10 cellular contexts compared by ENCODE assay signal in genomic region chr13:100131863-100132574, GRCh38. TPM values are rescaled to one million over a fixed set of nuclear protein-coding genes. Genes with fewer than 3 reads are reported as not detected.
A peak's percentile ranks its signal among the peaks of the same experiment; 100 is the strongest.
DNase-seq lines count a peak whose midpoint lies in the region; ATAC-seq, FAIRE-seq and TF ChIP-seq lines count a peak whose summit lies in the region.
"Had no signal": no experiment of that assay in that cellular context is flagged by ENCODE, and none has a peak within 500 bp of the region (broad histone marks: within the 10 kb centered on the region; RNA-seq: fewer than 3 reads in every experiment).

No MANE protein-coding gene starts in this region.

- H3K27me3 Mint-ChIP-seq in progenitor cell of endocrine pancreas = no peaks in the 10 kb centered on the region

- no peak overlapping the region for H3K4me2 ChIP-seq in K562 (ENCODE audit: insufficient read depth, low read length)

- peak; percentile 71 for ATAC-seq in K562
- ATAC-seq in GM18517 (IDR thresholded peaks at IDR 0.05; ENCODE audit: unreplicated experiment) = no peak

- no peaks in the 10 kb centered on the region for H3K9me1 ChIP-seq in K562 (ENCODE audit: control insufficient read depth, insufficient read depth, low read length)

- 24% methylated on average over 3 of the region's 3 CpGs for WGBS in K562 (ENCODE audit: insufficient coverage, low coverage, missing lambda C conversion rate)

- H3K9me3 ChIP-seq in K562 (replicated peaks; ENCODE audit: control insufficient read depth, insufficient read depth, low read depth, low read length) = no peaks in the 10 kb centered on the region
- no peaks in the 10 kb centered on the region for H3K9me3 ChIP-seq in uterus
- H3K9me3 ChIP-seq: thoracic aorta had no signal

- TF ChIP-seq RAD21 in K562 (CRISPR knock-in tag; conservative IDR thresholded peaks at IDR 0.05 in 1 of 2, IDR thresholded peaks at IDR 0.05 in 1 of 2) = no peak

- TF ChIP-seq POLR2A in K562 (conservative IDR thresholded peaks at IDR 0.05) (no peak), uterus (IDR thresholded peaks at IDR 0.05) (no peak)

- no peak for TF ChIP-seq EP300 in K562 (IDR thresholded peaks at IDR 0.05; ENCODE audit: low read length)

- no peaks in the 10 kb centered on the region for H3K36me3 ChIP-seq in K562 (ENCODE audit: control insufficient read depth, insufficient read depth, low read length)
- no peaks in the 10 kb centered on the region for H3K36me3 ChIP-seq in uterus
- H3K36me3 ChIP-seq: thoracic aorta had no signal

- no peak overlapping the region for H2AFZ ChIP-seq in K562 (ENCODE audit: low read depth, low read length)

- peaks cover 10% of the 10 kb centered on the region for H3K36me3 Mint-ChIP-seq in progenitor cell of endocrine pancreas (ENCODE audit: insufficient read depth)

- in situ Hi-C loops in K562 (cut with MboI) = no loop called here

- H3K27ac Mint-ChIP-seq in progenitor cell of endocrine pancreas = peak overlapping the region; percentile 42

- H3K4me1 Mint-ChIP-seq in progenitor cell of endocrine pancreas (ENCODE audit: low read depth) = peaks cover 8% of the 10 kb centered on the region

- H3K27ac ChIP-seq in K562 (ENCODE audit: extremely low read depth, low read depth, low read length) = no peak overlapping the region
- H3K27ac ChIP-seq in uterus = no peak overlapping the region
- H3K27ac ChIP-seq in coronary artery = no peak overlapping the region
- H3K27ac ChIP-seq: thoracic aorta had no signal

- H3K4me1 ChIP-seq in K562 (replicated peaks in 1 of 2; ENCODE audit: control insufficient read depth in 2 of 2, insufficient read depth in 2 of 2, low read length in 2 of 2) = no peaks in the 10 kb centered on the region; a peak in 2 of 5 replicates
- H3K4me1 ChIP-seq in uterus = peaks cover 0 to 4% of the 10 kb centered on the region in 2 donors

- H4K20me1 ChIP-seq in K562 (replicated peaks; ENCODE audit: control insufficient read depth, insufficient read depth, low read length) = no peaks in the 10 kb centered on the region

- FAIRE-seq in HTR-8/SVneo (lab: Jason Lieb, UNC) = peak; percentile 48
- peak; percentile 83 for FAIRE-seq in K562 (lab: Jason Lieb, UNC)

- H3K4me3 ChIP-seq in K562 = no peak overlapping the region
- no peak overlapping the region for H3K4me3 ChIP-seq in uterus
- no peak overlapping the region for H3K4me3 ChIP-seq in coronary artery
- H3K4me3 ChIP-seq: thoracic aorta had no signal

- DNase-seq in Daoy (ENCODE audit: low read depth) (peak; percentile 92), HTR-8/SVneo (ENCODE audit: insufficient read length, low spot score) (peak; percentile 71), K562 (ENCODE audit: extremely low read depth in 1 of 4, low spot score in 3 of 4) (peak; percentile 45 to 73 (median 60)), progenitor cell of endocrine pancreas (ENCODE audit: low spot score, unreplicated experiment) (no peak), uterus (no peak), coronary artery (ENCODE audit: low spot score) (no peak), NCI-H446 treated with DMSO at 0.1 percent for 48 hours (lab: John Stamatoyannopoulos, UW) (no peak)
- DNase-seq: GOT3 had no signal

- H3K4me3 Mint-ChIP-seq in progenitor cell of endocrine pancreas (ENCODE audit: low read depth) = no peak overlapping the region

- H3K79me2 ChIP-seq in K562 (ENCODE audit: control insufficient read depth, insufficient read depth, low read length) = no peaks in the 10 kb centered on the region

- no peaks in the 10 kb centered on the region for H3K9me3 Mint-ChIP-seq in progenitor cell of endocrine pancreas (ENCODE audit: low read depth)

- no TSS peak for BruUV-seq in K562 (replicated peaks; lab: Mats Ljungman, UMichigan)

- intact Hi-C loops in K562 (cut with micrococcal nuclease) = no loop called here
- intact Hi-C loops in uterus (cut with DNase I; ENCODE audit: low total_unique reads) = no loop called here

- H3K27me3 ChIP-seq in K562 (ENCODE audit: control insufficient read depth in 2 of 2, insufficient read depth in 2 of 2, low read length in 2 of 2) (no peaks in the 10 kb centered on the region), uterus (no peaks in the 10 kb centered on the region)

- H3K9ac ChIP-seq in K562 (ENCODE audit: insufficient read depth in 1 of 2, low read depth in 2 of 2, low read length in 2 of 2) = no peak overlapping the region

- POLR2A ChIA-PET in K562 (lab: Yijun Ruan, JAX) = no interaction called here

- CTCF ChIA-PET in K562 (lab: Yijun Ruan, JAX; ENCODE audit: low intra/inter-chr PET ratio) = no interaction called here

- TF ChIP-seq CTCF in K562 (IDR thresholded peaks at IDR 0.05 in 2 of 3, conservative IDR thresholded peaks at IDR 0.05 in 1 of 3; ENCODE audit: insufficient read depth in 2 of 3, low read depth in 1 of 3, low read length in 3 of 3) (no peak), progenitor cell of endocrine pancreas (IDR thresholded peaks at IDR 0.05; ENCODE audit: unreplicated experiment) (no peak), uterus (IDR thresholded peaks at IDR 0.05) (no peak), coronary artery (IDR thresholded peaks at IDR 0.05) (no peak)

TF ChIP-seq in K562, 482 proteins besides CTCF, POLR2A, EP300 and RAD21 (continues in another document):
- 0 out of 2 replicates have a peak, but pooled peaks have one; percentile 38 for TF ChIP-seq DPF2 (IDR thresholded peaks at IDR 0.05)
- peak; percentile 61; the same call in 1 of the 2 replicates for TF ChIP-seq SMARCA4 (IDR thresholded peaks at IDR 0.05)
- TF ChIP-seq ARID1B (IDR thresholded peaks at IDR 0.05) = peak; percentile 61
- TF ChIP-seq TAF1 (IDR thresholded peaks at IDR 0.05; ENCODE audit: control insufficient read depth, extremely low read depth, insufficient read depth, low read length, severe bottlenecking) = no peak
- no peak for TF ChIP-seq TBL1XR1 (IDR thresholded peaks at IDR 0.05; ENCODE audit: low read length in 2 of 2)
- TF ChIP-seq ZFP36 (IDR thresholded peaks at IDR 0.05; ENCODE audit: low read depth, low read length, partially characterized antibody) = peak; percentile 21
- TF ChIP-seq ATF3 (IDR thresholded peaks at IDR 0.05) = peak; percentile 88
- TF ChIP-seq ATF3 (CRISPR knock-in tag; conservative IDR thresholded peaks at IDR 0.05) = no peak
- TF ChIP-seq SP1 (CRISPR knock-in tag; IDR thresholded peaks at IDR 0.05) = no peak
- peak in 1 of 3 experiments; percentile 71; a peak in 2 of 6 replicates for TF ChIP-seq ZBTB11 (CRISPR knock-in tag; IDR thresholded peaks at IDR 0.05)

RNA-seq across cellular contexts. Expression of gene PCCA, which starts 43.1 kb away (rescaled TPM):
- 5.3 and 6.2 TPM in 2 replicates for total RNA-seq in Daoy (2014; rRNA removed; shearing (Covaris generic))
- 20.8 and 54.4 TPM in 2 replicates for total RNA-seq in K562 (2011; cell fraction: chromatin; rRNA removed; ENCODE audit: low replicate concordance)
- total RNA-seq in K562 (2011; cell fraction: nucleolus; rRNA removed) = 10.3 and 13.6 TPM in 2 replicates
- total RNA-seq in K562 (2011; cell fraction: nucleoplasm; rRNA removed) = 24.3 and 47.7 TPM in 2 replicates
- 6.6 and 8.1 TPM in 2 replicates for total RNA-seq in K562 (2014; rRNA removed)
- 11.2 and 13.8 TPM in 2 replicates for total RNA-seq in K562 (2014; rRNA removed; fragmentation: Illumina TruSeq; extraction: Trizol)
- total RNA-seq in K562 (2015; rRNA removed; fragmentation: Illumina TruSeq; extraction: Trizol) = 8.1 and 10.6 TPM in 2 replicates
- total RNA-seq in K562 (2021) = 10.5 and 14.1 TPM in 2 replicates
- 7.7 and 9.7 TPM in 2 replicates for polyA plus RNA-seq in K562 (2011; rRNA removed)
- polyA plus RNA-seq in K562 (2011; cell fraction: cytosol; rRNA removed) = 3.0 and 3.8 TPM in 2 replicates
- polyA plus RNA-seq in K562 (2011; cell fraction: nucleus; rRNA removed) = 7.1 and 7.2 TPM in 2 replicates
- 9.1 and 10.5 TPM in 2 replicates for polyA plus RNA-seq in K562 (2012)
- polyA plus RNA-seq in K562 (2014; fragmentation: Illumina TruSeq; extraction: Trizol) = 9.4 and 10.2 TPM in 2 replicates
- polyA plus RNA-seq in K562 (2014; fragmentation: Nextera tagmentation; extraction: Ambion mirVana) = 1 to 10 TPM; 5.2 to 5.5 TPM
- polyA plus RNA-seq in K562 (2014; rRNA removed) = 11.1 and 11.3 TPM in 2 replicates
- polyA minus RNA-seq in K562 (2011; rRNA and poly(A)+ RNA removed) = 28.1 and 28.7 TPM in 2 replicates
- polyA minus RNA-seq in K562 (2011; cell fraction: cytosol; rRNA and poly(A)+ RNA removed) = 3.8 and 5.3 TPM in 2 replicates
- polyA minus RNA-seq in K562 (2011; cell fraction: nucleus; rRNA and poly(A)+ RNA removed) = 10.4 and 15.6 TPM in 2 replicates
- 48.1 and 50.4 TPM in 2 replicates for total RNA-seq in progenitor cell of endocrine pancreas
- total RNA-seq in uterus = 100 to 1,000 TPM in 1 of 4 donors, 10 to 100 TPM in 3; 24.8 to 122 (median 53.0) TPM

Comparison
In these comparisons a context has a peak if more than half of its experiments do, and no peak if none do; other contexts are left out.
1. DNase-seq: peak in Daoy (single experiment), HTR-8/SVneo (single experiment) and K562 (4 of 4); none in progenitor cell of endocrine pancreas (single experiment), uterus (0 of 2), coronary artery (single experiment) and NCI-H446 treated with DMSO at 0.1 percent for 48 hours (single experiment).